8 cellular contexts compared by ENCODE assay signal in the genomic region with DNA sequence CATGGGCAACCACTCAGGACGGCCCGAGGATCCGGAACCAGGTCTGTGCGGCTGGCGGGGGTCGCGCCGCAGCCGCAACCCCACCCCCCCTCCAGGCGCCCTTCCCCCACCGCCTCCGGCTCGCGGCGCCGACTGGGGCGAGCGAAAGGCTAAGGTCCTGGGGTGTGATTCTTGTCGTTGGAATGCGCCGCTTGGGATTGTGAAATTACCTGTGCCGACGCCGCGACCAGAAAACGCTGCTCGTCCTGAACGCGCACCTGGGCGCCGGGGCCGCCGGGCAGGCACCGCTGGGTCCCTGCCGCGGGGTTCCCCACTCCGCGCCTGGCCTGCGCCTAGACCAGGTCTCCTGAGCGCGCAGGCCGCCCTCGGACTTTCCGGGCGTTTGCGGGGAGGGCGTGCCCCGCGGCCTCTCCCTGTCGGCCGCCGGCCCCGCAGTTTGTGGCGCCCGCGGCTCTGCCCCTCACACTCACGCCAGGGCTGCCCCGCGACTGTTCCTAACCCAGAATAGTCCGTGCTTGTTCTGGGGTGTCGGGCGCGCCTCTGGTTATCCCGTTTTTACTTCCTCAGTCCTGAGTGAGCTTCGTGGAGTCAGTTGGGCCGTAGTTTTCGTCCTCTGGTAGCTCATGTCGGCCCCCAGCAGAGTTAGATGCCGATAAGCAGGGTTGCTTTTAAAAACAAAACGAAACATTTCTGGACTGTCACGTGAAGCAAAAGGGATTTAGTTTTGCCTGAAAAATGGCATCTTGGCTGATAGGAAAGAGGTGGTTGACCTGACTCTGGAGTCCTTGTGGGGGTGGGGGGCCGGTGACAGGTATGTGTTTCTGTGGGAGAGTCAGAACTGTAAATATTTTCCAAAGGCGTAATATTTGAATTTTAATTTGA.
DNase-seq lines count a peak whose midpoint lies in the region; ATAC-seq and TF ChIP-seq lines count a peak whose summit lies in the region.

No MANE protein-coding gene starts in this region.

- H3K4me3 ChIP-seq in HCT116 (replicated peaks in 1 of 2; ENCODE audit: low read depth in 1 of 2, low read length in 2 of 2) (peak overlapping the region; percentile 50 to 82), left ventricle myocardium inferior (peak overlapping the region; percentile 74), prostate gland (peak overlapping the region; percentile 53 to 73)

- TF ChIP-seq RAD21 in HCT116 (IDR thresholded peaks at IDR 0.05; ENCODE audit: low read depth), result no peak

- H3K27ac ChIP-seq in HCT116 (ENCODE audit: low read depth, low read length) (peak overlapping the region; percentile 60), left ventricle myocardium inferior (replicated peaks) (no peak overlapping the region), prostate gland (peak overlapping the region; percentile 73)

- peaks cover 16% of the 10 kb centered on the region; the same call in 1 of the 2 replicates for H3K79me2 ChIP-seq in HCT116 (ENCODE audit: insufficient read depth, low read length)

- peak overlapping the region; percentile 81 for H3K9ac ChIP-seq in HCT116 (ENCODE audit: low read length)

- H3K36me3 ChIP-seq in HCT116 (ENCODE audit: control insufficient read depth in 1 of 2, insufficient read depth in 2 of 2, low read length in 2 of 2), result no peaks in the 10 kb centered on the region
- H3K36me3 ChIP-seq in left ventricle myocardium inferior, result no peaks in the 10 kb centered on the region
- no peaks in the 10 kb centered on the region for H3K36me3 ChIP-seq in prostate gland

- no peak for TF ChIP-seq POLR2A in HCT116 (IDR thresholded peaks at IDR 0.05; ENCODE audit: borderline replicate concordance, extremely low read depth, insufficient read depth, insufficient read length)
- TF ChIP-seq POLR2A in prostate gland (IDR thresholded peaks at IDR 0.05), result no peak

- peak; percentile 66 for ATAC-seq in HCT116

- no peaks in the 10 kb centered on the region for H3K9me3 ChIP-seq in HCT116 (ENCODE audit: control insufficient read depth in 1 of 2, insufficient read depth in 1 of 2, low read depth in 1 of 2, low read length in 2 of 2)
- H3K9me3 ChIP-seq in left ventricle myocardium inferior (replicated peaks), result no peaks in the 10 kb centered on the region
- H3K9me3 ChIP-seq in prostate gland, result no peaks in the 10 kb centered on the region

- POLR2A ChIA-PET in HCT116 (lab: Charles Lee), result no interaction called here

- DNase-seq in NCI-H2171 (lab: John Stamatoyannopoulos, UW), result peak; percentile 11
- DNase-seq in NCI-H2171 treated with DMSO at 0.1 percent for 48 hours (lab: John Stamatoyannopoulos, UW), result no peak
- peak; percentile 38 for DNase-seq in HCT116 (ENCODE audit: low read depth, low spot score)
- peak; percentile 11 for DNase-seq in NAMALWA (ENCODE audit: low spot score)
- DNase-seq in activated naive CD4-positive, alpha-beta T cell treated with anti-CD3 and anti-CD28 coated beads, Interleukin-2, amount 50 U/mL, for 16 hours, result peak; percentile 20
- no peak for DNase-seq in left ventricle myocardium inferior
- DNase-seq in prostate gland (ENCODE audit: low spot score), result peak; percentile 40
- no peak for DNase-seq in Kasumi-1 (lab: John Stamatoyannopoulos, UW)

- no peaks in the 10 kb centered on the region for H3K27me3 ChIP-seq in HCT116 (ENCODE audit: insufficient read depth, low read length)
- peaks cover 35% of the 10 kb centered on the region for H3K27me3 ChIP-seq in left ventricle myocardium inferior (ENCODE audit: low read depth)
- no peaks in the 10 kb centered on the region for H3K27me3 ChIP-seq in prostate gland (replicated peaks; ENCODE audit: insufficient read depth)

- H3K4me2 ChIP-seq in HCT116 (ENCODE audit: low read length), result peak overlapping the region; percentile 90

- no peaks in the 10 kb centered on the region for H4K20me1 ChIP-seq in HCT116 (ENCODE audit: insufficient read depth)

- TF ChIP-seq CTCF in HCT116 (IDR thresholded peaks at IDR 0.05 in 2 of 3, conservative IDR thresholded peaks at IDR 0.05 in 1 of 3; ENCODE audit: borderline replicate concordance in 1 of 3, insufficient read depth in 1 of 3, low read depth in 2 of 3, low read length in 2 of 3), result no peak
- TF ChIP-seq CTCF in left ventricle myocardium inferior (IDR thresholded peaks at IDR 0.05; ENCODE audit: borderline replicate concordance), result no peak
- no peak for TF ChIP-seq CTCF in prostate gland (IDR thresholded peaks at IDR 0.05)

- WGBS in prostate gland, result 3% methylated on average over 38 of the region's 73 CpGs

- no peak overlapping the region for H2AFZ ChIP-seq in HCT116 (ENCODE audit: low read depth, low read length, poor library complexity, severe bottlenecking)

- RAD21 ChIA-PET in HCT116 (lab: Charles Lee; ENCODE audit: low non-redundant PET in 1 of 2, low total read pairs in 2 of 2, uncharacterized antibody in 2 of 2, unreplicated experiment in 2 of 2), result no interaction called here

- intact Hi-C loops in HCT116 (cut with micrococcal nuclease), result no loop called here
- intact Hi-C loops in left ventricle myocardium inferior (cut with micrococcal nuclease), result no loop called here
- intact Hi-C loops in prostate gland (cut with DNase I), result no loop called here

- no TSS peak for BruUV-seq in HCT116 (replicated peaks; lab: Mats Ljungman, UMichigan)

- CTCF ChIA-PET in HCT116 (lab: Charles Lee), result no interaction called here

- H3K9me2 ChIP-seq in HCT116 (ENCODE audit: insufficient read depth), result no peaks in the 10 kb centered on the region

- H3K4me1 ChIP-seq in HCT116 (ENCODE audit: control insufficient read depth in 1 of 2, insufficient read depth in 2 of 2, low read length in 2 of 2) (peaks cover 12 to 15% of the 10 kb centered on the region in 2 experiments), left ventricle myocardium inferior (peaks cover 18% of the 10 kb centered on the region), prostate gland (replicated peaks) (no peaks in the 10 kb centered on the region)

TF ChIP-seq in HCT116, 20 proteins besides CTCF, POLR2A, EP300 and RAD21:
- TF ChIP-seq CBX3 (IDR thresholded peaks at IDR 0.05; ENCODE audit: low read depth), result no peak
- TF ChIP-seq TCF7L2 (IDR thresholded peaks at IDR 0.05; ENCODE audit: borderline replicate concordance, extremely low read depth, insufficient read depth, insufficient read length), result peak; percentile 7
- peak; percentile 68 for TF ChIP-seq ZFX (IDR thresholded peaks at IDR 0.05)
- peak; percentile 89 for TF ChIP-seq CEBPB (IDR thresholded peaks at IDR 0.05; ENCODE audit: low read depth)
- TF ChIP-seq REST (IDR thresholded peaks at IDR 0.05; ENCODE audit: low read depth), result no peak
- TF ChIP-seq EZH2 (IDR thresholded peaks at IDR 0.05), result no peak

Comparison
In these comparisons a context has a peak if more than half of its experiments do, and no peak if none do; other contexts are left out.
1. DNase-seq: peak in NCI-H2171 (single experiment), HCT116 (single experiment), NAMALWA (single experiment), activated naive CD4-positive, alpha-beta T cell treated with anti-CD3 and anti-CD28 coated beads, Interleukin-2, amount 50 U/mL, for 16 hours (single experiment) and prostate gland (single experiment); none in NCI-H2171 treated with DMSO at 0.1 percent for 48 hours (single experiment), left ventricle myocardium inferior (single experiment) and Kasumi-1 (0 of 2).
2. Peak in every context shown above with its lines, with median percentiles within 50 percentile points of each other: H3K4me3 ChIP-seq.